In the genomic region with DNA sequence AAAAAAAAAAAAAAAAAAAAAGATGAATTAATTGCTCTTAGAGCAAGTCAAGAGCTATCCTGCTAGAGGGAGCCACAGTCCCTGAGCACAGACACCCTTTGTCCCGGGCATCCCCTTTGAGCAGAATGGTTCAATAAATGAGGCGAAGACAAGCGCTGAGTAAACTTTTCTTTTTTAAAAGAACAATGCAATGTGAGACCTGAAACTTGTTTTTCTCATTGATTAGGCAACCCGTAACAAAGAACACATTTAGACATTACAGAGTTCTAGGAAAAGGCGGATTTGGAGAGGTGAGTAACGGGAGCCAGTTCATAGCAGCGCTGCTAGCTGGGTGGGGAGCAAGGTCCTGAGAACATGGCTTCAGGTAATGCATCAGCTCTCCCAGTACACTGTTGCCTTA, we compare ENCODE assay signal across 1 cellular context.
TF ChIP-seq lines count a peak whose summit lies in the region.

No MANE protein-coding gene starts in this region.

TF ChIP-seq in HepG2, 621 proteins besides CTCF, POLR2A, EP300 and RAD21 (continues in another document):
- TF ChIP-seq, protein P1, sequence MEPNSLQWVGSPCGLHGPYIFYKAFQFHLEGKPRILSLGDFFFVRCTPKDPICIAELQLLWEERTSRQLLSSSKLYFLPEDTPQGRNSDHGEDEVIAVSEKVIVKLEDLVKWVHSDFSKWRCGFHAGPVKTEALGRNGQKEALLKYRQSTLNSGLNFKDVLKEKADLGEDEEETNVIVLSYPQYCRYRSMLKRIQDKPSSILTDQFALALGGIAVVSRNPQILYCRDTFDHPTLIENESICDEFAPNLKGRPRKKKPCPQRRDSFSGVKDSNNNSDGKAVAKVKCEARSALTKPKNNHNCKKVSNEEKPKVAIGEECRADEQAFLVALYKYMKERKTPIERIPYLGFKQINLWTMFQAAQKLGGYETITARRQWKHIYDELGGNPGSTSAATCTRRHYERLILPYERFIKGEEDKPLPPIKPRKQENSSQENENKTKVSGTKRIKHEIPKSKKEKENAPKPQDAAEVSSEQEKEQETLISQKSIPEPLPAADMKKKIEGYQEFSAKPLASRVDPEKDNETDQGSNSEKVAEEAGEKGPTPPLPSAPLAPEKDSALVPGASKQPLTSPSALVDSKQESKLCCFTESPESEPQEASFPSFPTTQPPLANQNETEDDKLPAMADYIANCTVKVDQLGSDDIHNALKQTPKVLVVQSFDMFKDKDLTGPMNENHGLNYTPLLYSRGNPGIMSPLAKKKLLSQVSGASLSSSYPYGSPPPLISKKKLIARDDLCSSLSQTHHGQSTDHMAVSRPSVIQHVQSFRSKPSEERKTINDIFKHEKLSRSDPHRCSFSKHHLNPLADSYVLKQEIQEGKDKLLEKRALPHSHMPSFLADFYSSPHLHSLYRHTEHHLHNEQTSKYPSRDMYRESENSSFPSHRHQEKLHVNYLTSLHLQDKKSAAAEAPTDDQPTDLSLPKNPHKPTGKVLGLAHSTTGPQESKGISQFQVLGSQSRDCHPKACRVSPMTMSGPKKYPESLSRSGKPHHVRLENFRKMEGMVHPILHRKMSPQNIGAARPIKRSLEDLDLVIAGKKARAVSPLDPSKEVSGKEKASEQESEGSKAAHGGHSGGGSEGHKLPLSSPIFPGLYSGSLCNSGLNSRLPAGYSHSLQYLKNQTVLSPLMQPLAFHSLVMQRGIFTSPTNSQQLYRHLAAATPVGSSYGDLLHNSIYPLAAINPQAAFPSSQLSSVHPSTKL (CRISPR knock-in tag; IDR thresholded peaks at IDR 0.05), result peak; percentile 57
- TF ChIP-seq ZNF816 (CRISPR knock-in tag; IDR thresholded peaks at IDR 0.05; ENCODE audit: borderline replicate concordance) (peak; percentile 31; the same call in 1 of the 2 replicates), SALL1 (CRISPR knock-in tag; IDR thresholded peaks at IDR 0.05) (peak; percentile 22; the same call in 1 of the 2 replicates), BCL6 (CRISPR knock-in tag; IDR thresholded peaks at IDR 0.05) (peak; percentile 97), CREB1 (IDR thresholded peaks at IDR 0.05) (no peak), CREB1 (CRISPR knock-in tag; IDR thresholded peaks at IDR 0.05) (peak; percentile 73), ZNF629 (CRISPR knock-in tag; conservative IDR thresholded peaks at IDR 0.05) (no peak), CEBPB (IDR thresholded peaks at IDR 0.05; ENCODE audit: borderline replicate concordance, low read depth, low read length) (peak; percentile 53; the same call in 1 of the 2 replicates), ZNF564 (CRISPR knock-in tag; IDR thresholded peaks at IDR 0.05) (no peak), ZNF713 (CRISPR knock-in tag; IDR thresholded peaks at IDR 0.05) (no peak), ZNF615 (CRISPR knock-in tag; IDR thresholded peaks at IDR 0.05; ENCODE audit: borderline replicate concordance) (no peak), NR2F6 (IDR thresholded peaks at IDR 0.05) (peak; percentile 28; the same call in 1 of the 2 replicates), NR2F6 (CRISPR knock-in tag; IDR thresholded peaks at IDR 0.05) (no peak), FOSL2 (CRISPR knock-in tag; IDR thresholded peaks at IDR 0.05) (0 out of 2 replicates have a peak, but pooled peaks have one; percentile 26), FOXJ3 (CRISPR knock-in tag; IDR thresholded peaks at IDR 0.05; ENCODE audit: borderline replicate concordance) (0 out of 2 replicates have a peak, but pooled peaks have one; percentile 17), FOXO1 (CRISPR knock-in tag; IDR thresholded peaks at IDR 0.05) (peak; percentile 24; the same call in 1 of the 2 replicates), SIX1 (CRISPR knock-in tag; IDR thresholded peaks at IDR 0.05; ENCODE audit: borderline replicate concordance) (peak; percentile 80), FOXP1 (IDR thresholded peaks at IDR 0.05) (peak; percentile 31; the same call in 1 of the 2 replicates), FOXP1 (CRISPR knock-in tag; IDR thresholded peaks at IDR 0.05) (peak; percentile 60; the same call in 1 of the 2 replicates), HMG20A (CRISPR knock-in tag; IDR thresholded peaks at IDR 0.05; ENCODE audit: borderline replicate concordance) (peak; percentile 29; the same call in 1 of the 2 replicates), MXI1 (IDR thresholded peaks at IDR 0.05; ENCODE audit: borderline replicate concordance, low read depth, low read length) (peak; percentile 13; the same call in 1 of the 3 replicates), STAG1 (CRISPR knock-in tag; IDR thresholded peaks at IDR 0.05) (peak; percentile 37; the same call in 1 of the 2 replicates), ZSCAN20 (CRISPR knock-in tag; IDR thresholded peaks at IDR 0.05; ENCODE audit: borderline replicate concordance) (no peak), ZNF331 (CRISPR knock-in tag; IDR thresholded peaks at IDR 0.05) (0 out of 2 replicates have a peak, but pooled peaks have one; percentile 17), HHEX (CRISPR knock-in tag; IDR thresholded peaks at IDR 0.05) (0 out of 2 replicates have a peak, but pooled peaks have one; percentile 6), TBX2 (CRISPR knock-in tag; IDR thresholded peaks at IDR 0.05; ENCODE audit: borderline replicate concordance) (peak; percentile 36; the same call in 1 of the 2 replicates), SOX6 (IDR thresholded peaks at IDR 0.05) (no peak), SOX6 (CRISPR knock-in tag; IDR thresholded peaks at IDR 0.05) (peak; percentile 98), SMAD3 (CRISPR knock-in tag; IDR thresholded peaks at IDR 0.05) (peak; percentile 59; the same call in 1 of the 2 replicates), TEAD3 (CRISPR knock-in tag; optimal IDR thresholded peaks at IDR 0.05; ENCODE audit: borderline replicate concordance) (peak; percentile 31), ZBTB38 (CRISPR knock-in tag; IDR thresholded peaks at IDR 0.05) (no peak), TCF7 (IDR thresholded peaks at IDR 0.05; ENCODE audit: low read depth) (0 out of 2 replicates have a peak, but pooled peaks have one; percentile 27), PHF21A (CRISPR knock-in tag; IDR thresholded peaks at IDR 0.05) (peak; percentile 69), NAIF1 (CRISPR knock-in tag; IDR thresholded peaks at IDR 0.05; ENCODE audit: borderline replicate concordance) (no peak), FOXA3 (CRISPR knock-in tag; IDR thresholded peaks at IDR 0.05) (peak; percentile 59; the same call in 1 of the 2 replicates)
- TF ChIP-seq, protein P2, sequence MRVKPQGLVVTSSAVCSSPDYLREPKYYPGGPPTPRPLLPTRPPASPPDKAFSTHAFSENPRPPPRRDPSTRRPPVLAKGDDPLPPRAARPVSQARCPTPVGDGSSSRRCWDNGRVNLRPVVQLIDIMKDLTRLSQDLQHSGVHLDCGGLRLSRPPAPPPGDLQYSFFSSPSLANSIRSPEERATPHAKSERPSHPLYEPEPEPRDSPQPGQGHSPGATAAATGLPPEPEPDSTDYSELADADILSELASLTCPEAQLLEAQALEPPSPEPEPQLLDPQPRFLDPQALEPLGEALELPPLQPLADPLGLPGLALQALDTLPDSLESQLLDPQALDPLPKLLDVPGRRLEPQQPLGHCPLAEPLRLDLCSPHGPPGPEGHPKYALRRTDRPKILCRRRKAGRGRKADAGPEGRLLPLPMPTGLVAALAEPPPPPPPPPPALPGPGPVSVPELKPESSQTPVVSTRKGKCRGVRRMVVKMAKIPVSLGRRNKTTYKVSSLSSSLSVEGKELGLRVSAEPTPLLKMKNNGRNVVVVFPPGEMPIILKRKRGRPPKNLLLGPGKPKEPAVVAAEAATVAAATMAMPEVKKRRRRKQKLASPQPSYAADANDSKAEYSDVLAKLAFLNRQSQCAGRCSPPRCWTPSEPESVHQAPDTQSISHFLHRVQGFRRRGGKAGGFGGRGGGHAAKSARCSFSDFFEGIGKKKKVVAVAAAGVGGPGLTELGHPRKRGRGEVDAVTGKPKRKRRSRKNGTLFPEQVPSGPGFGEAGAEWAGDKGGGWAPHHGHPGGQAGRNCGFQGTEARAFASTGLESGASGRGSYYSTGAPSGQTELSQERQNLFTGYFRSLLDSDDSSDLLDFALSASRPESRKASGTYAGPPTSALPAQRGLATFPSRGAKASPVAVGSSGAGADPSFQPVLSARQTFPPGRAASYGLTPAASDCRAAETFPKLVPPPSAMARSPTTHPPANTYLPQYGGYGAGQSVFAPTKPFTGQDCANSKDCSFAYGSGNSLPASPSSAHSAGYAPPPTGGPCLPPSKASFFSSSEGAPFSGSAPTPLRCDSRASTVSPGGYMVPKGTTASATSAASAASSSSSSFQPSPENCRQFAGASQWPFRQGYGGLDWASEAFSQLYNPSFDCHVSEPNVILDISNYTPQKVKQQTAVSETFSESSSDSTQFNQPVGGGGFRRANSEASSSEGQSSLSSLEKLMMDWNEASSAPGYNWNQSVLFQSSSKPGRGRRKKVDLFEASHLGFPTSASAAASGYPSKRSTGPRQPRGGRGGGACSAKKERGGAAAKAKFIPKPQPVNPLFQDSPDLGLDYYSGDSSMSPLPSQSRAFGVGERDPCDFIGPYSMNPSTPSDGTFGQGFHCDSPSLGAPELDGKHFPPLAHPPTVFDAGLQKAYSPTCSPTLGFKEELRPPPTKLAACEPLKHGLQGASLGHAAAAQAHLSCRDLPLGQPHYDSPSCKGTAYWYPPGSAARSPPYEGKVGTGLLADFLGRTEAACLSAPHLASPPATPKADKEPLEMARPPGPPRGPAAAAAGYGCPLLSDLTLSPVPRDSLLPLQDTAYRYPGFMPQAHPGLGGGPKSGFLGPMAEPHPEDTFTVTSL (CRISPR knock-in tag; IDR thresholded peaks at IDR 0.05; ENCODE audit: borderline replicate concordance), result 0 out of 2 replicates have a peak, but pooled peaks have one; percentile 35
- TF ChIP-seq, protein P3, sequence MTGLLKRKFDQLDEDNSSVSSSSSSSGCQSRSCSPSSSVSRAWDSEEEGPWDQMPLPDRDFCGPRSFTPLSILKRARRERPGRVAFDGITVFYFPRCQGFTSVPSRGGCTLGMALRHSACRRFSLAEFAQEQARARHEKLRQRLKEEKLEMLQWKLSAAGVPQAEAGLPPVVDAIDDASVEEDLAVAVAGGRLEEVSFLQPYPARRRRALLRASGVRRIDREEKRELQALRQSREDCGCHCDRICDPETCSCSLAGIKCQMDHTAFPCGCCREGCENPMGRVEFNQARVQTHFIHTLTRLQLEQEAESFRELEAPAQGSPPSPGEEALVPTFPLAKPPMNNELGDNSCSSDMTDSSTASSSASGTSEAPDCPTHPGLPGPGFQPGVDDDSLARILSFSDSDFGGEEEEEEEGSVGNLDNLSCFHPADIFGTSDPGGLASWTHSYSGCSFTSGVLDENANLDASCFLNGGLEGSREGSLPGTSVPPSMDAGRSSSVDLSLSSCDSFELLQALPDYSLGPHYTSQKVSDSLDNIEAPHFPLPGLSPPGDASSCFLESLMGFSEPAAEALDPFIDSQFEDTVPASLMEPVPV (CRISPR knock-in tag; IDR thresholded peaks at IDR 0.05), result no peak
- TF ChIP-seq, protein P4, sequence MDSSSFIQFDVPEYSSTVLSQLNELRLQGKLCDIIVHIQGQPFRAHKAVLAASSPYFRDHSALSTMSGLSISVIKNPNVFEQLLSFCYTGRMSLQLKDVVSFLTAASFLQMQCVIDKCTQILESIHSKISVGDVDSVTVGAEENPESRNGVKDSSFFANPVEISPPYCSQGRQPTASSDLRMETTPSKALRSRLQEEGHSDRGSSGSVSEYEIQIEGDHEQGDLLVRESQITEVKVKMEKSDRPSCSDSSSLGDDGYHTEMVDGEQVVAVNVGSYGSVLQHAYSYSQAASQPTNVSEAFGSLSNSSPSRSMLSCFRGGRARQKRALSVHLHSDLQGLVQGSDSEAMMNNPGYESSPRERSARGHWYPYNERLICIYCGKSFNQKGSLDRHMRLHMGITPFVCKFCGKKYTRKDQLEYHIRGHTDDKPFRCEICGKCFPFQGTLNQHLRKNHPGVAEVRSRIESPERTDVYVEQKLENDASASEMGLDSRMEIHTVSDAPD (CRISPR knock-in tag; IDR thresholded peaks at IDR 0.05), result no peak
- TF ChIP-seq, protein P5, sequence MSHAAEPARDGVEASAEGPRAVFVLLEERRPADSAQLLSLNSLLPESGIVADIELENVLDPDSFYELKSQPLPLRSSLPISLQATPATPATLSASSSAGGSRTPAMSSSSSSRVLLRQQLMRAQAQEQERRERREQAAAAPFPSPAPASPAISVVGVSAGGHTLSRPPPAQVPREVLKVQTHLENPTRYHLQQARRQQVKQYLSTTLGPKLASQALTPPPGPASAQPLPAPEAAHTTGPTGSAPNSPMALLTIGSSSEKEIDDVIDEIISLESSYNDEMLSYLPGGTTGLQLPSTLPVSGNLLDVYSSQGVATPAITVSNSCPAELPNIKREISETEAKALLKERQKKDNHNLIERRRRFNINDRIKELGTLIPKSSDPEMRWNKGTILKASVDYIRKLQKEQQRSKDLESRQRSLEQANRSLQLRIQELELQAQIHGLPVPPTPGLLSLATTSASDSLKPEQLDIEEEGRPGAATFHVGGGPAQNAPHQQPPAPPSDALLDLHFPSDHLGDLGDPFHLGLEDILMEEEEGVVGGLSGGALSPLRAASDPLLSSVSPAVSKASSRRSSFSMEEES (CRISPR knock-in tag; IDR thresholded peaks at IDR 0.05), result no peak
- TF ChIP-seq, protein P6, sequence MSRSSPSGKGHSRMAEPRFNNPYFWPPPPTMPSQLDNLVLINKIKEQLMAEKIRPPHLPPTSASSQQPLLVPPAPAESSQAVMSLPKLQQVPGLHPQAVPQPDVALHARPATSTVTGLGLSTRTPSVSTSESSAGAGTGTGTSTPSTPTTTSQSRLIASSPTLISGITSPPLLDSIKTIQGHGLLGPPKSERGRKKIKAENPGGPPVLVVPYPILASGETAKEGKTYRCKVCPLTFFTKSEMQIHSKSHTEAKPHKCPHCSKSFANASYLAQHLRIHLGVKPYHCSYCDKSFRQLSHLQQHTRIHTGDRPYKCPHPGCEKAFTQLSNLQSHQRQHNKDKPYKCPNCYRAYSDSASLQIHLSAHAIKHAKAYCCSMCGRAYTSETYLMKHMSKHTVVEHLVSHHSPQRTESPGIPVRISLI (CRISPR knock-in tag; IDR thresholded peaks at IDR 0.05; ENCODE audit: borderline replicate concordance), result peak; percentile 89
- TF ChIP-seq, protein P7, sequence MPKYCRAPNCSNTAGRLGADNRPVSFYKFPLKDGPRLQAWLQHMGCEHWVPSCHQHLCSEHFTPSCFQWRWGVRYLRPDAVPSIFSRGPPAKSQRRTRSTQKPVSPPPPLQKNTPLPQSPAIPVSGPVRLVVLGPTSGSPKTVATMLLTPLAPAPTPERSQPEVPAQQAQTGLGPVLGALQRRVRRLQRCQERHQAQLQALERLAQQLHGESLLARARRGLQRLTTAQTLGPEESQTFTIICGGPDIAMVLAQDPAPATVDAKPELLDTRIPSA (CRISPR knock-in tag; IDR thresholded peaks at IDR 0.05; ENCODE audit: borderline replicate concordance), result no peak
- TF ChIP-seq, protein P8, sequence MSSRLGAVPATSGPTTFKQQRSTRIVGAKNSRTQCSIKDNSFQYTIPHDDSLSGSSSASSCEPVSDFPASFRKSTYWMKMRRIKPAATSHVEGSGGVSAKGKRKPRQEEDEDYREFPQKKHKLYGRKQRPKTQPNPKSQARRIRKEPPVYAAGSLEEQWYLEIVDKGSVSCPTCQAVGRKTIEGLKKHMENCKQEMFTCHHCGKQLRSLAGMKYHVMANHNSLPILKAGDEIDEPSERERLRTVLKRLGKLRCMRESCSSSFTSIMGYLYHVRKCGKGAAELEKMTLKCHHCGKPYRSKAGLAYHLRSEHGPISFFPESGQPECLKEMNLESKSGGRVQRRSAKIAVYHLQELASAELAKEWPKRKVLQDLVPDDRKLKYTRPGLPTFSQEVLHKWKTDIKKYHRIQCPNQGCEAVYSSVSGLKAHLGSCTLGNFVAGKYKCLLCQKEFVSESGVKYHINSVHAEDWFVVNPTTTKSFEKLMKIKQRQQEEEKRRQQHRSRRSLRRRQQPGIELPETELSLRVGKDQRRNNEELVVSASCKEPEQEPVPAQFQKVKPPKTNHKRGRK (CRISPR knock-in tag; IDR thresholded peaks at IDR 0.05), result no peak
